20 cellular contexts compared by ENCODE assay signal in the genomic region with DNA sequence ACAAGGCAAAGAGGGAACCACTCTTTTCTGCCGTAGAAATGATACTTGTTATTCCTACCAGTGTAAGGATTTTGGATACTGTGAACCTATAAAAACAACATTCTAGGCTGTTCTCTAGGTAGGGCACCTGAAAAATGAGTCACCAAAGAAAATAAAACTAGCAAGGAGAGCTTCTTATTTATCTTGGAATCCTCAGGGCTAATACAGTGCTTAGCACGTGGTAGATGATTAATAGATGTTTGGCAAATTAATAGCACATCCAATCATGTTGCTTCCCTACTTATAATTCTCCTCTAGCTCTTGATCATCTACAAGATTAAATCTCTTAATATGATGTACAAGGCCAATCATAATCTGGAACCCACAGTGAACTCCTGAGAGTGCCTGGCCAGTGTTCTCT.
DNase-seq lines count a peak whose midpoint lies in the region; ATAC-seq, FAIRE-seq and TF ChIP-seq lines count a peak whose summit lies in the region.
"Had no signal": no experiment of that assay in that cellular context is flagged by ENCODE, and none has a peak within 500 bp of the region (broad histone marks: within the 10 kb centered on the region; RNA-seq: fewer than 3 reads in every experiment).

No MANE protein-coding gene starts in this region.

- dilution Hi-C loops in keratinocyte (cut with MboI; ENCODE audit: extremely low pct_ligation_motif_present, low sequenced_read_pairs): no loop called here

- peaks cover 2% of the 10 kb centered on the region for H3K9me1 ChIP-seq in keratinocyte (ENCODE audit: control insufficient read depth, extremely low read depth, insufficient read depth, low read length)

- no peaks in the 10 kb centered on the region for H3K9me3 Mint-ChIP-seq in activated T-helper 17 cell treated with anti-CD3 and anti-CD28 coated beads, Interleukin-2, amount 50 U/mL, for 72 hours
- H3K9me3 Mint-ChIP-seq: IgD-negative memory B cell had no signal

- H3K36me3 Mint-ChIP-seq in activated T-helper 17 cell treated with anti-CD3 and anti-CD28 coated beads, Interleukin-2, amount 50 U/mL, for 72 hours (ENCODE audit: low read depth): peaks cover 14% of the 10 kb centered on the region
- H3K36me3 Mint-ChIP-seq: IgD-negative memory B cell had no signal

- peak overlapping the region; percentile 3 for H3K27ac Mint-ChIP-seq in activated T-helper 17 cell treated with anti-CD3 and anti-CD28 coated beads, Interleukin-2, amount 50 U/mL, for 72 hours

- no peak overlapping the region for H2AFZ ChIP-seq in keratinocyte (ENCODE audit: control insufficient read depth, low read length)

- FAIRE-seq in keratinocyte (lab: Jason Lieb, UNC): no peak

- intact Hi-C loops in left ventricle myocardium inferior (cut with micrococcal nuclease) (no loop called here), heart right ventricle (cut with DNase I) (loop anchor here in 1 of 10 donors (10.0 kb wide), 1 partner anchor 54 kb away; no protein-coding TSS in a partner anchor)

- peak overlapping the region; percentile 41 for H3K4me3 Mint-ChIP-seq in activated T-helper 17 cell treated with anti-CD3 and anti-CD28 coated beads, Interleukin-2, amount 50 U/mL, for 72 hours
- H3K4me3 Mint-ChIP-seq: IgD-negative memory B cell had no signal

- peaks cover 64% of the 10 kb centered on the region for H3K4me1 Mint-ChIP-seq in activated T-helper 17 cell treated with anti-CD3 and anti-CD28 coated beads, Interleukin-2, amount 50 U/mL, for 72 hours

- ATAC-seq in heart right ventricle (no peak), GM19452 (IDR thresholded peaks at IDR 0.05; ENCODE audit: unreplicated experiment) (no peak), GM18502 (IDR thresholded peaks at IDR 0.05; ENCODE audit: poor library complexity, unreplicated experiment) (no peak)
- ATAC-seq in activated T-helper 17 cell treated with anti-CD3 and anti-CD28 coated beads, Interleukin-2, amount 50 U/mL, for 72 hours (replicated peaks): no peak
- ATAC-seq: upper lobe of right lung had no signal

- H3K79me2 ChIP-seq in keratinocyte (ENCODE audit: control insufficient read depth, insufficient read depth, low read length): peaks cover 12% of the 10 kb centered on the region

- H3K4me2 ChIP-seq in keratinocyte (ENCODE audit: control insufficient read depth, extremely low read depth, insufficient read depth, low read depth, low read length): peak overlapping the region; percentile 8

- no peak for DNase-seq in left ventricle myocardium inferior
- no peak for DNase-seq in heart right ventricle
- peak; percentile 19 for DNase-seq in keratinocyte (ENCODE audit: low read depth, low spot score)
- no peak for DNase-seq in occipital lobe (lab: John Stamatoyannopoulos, UW)
- DNase-seq in NK-92 treated with Interleukin-12 subunit alpha and Interleukin-12 subunit beta, amount 100 ng/mL, for 24 hours (lab: John Stamatoyannopoulos, UW): no peak
- DNase-seq: activated CD4-positive, alpha-beta T cell treated with anti-CD3 and anti-CD28 coated beads for 48 hours; amygdala; head of caudate nucleus; NCI-H1092; nucleus accumbens; sigmoid colon; SJCRH30; stimulated activated CD4-positive, alpha-beta T cell treated with anti-CD3 and anti-CD28 coated beads, Interleukin-4, amount 100 ng/mL, for 1 hour; stimulated activated CD8-positive, alpha-beta memory T cell treated with anti-CD3 and anti-CD28 coated beads, Interleukin-4, amount 100 ng/mL, for 48 hours; T-helper 9 cell; upper lobe of right lung had no signal

- H3K27ac ChIP-seq in left ventricle myocardium inferior (replicated peaks) (peak overlapping the region; percentile 70), heart right ventricle (no peak overlapping the region), keratinocyte (ENCODE audit: control insufficient read depth, insufficient read depth, low read length) (no peak overlapping the region)
- H3K27ac ChIP-seq: sigmoid colon, SJCRH30, upper lobe of right lung had no signal

- no peak overlapping the region for H3K9ac ChIP-seq in keratinocyte (ENCODE audit: control insufficient read depth, extremely low read depth, insufficient read depth, low read length)

- no peak for TF ChIP-seq CTCF in left ventricle myocardium inferior (IDR thresholded peaks at IDR 0.05; ENCODE audit: borderline replicate concordance)
- no peak for TF ChIP-seq CTCF in heart right ventricle (IDR thresholded peaks at IDR 0.05)
- no peak for TF ChIP-seq CTCF in keratinocyte (optimal IDR thresholded peaks at IDR 0.05 in 1 of 3, IDR thresholded peaks at IDR 0.05 in 1 of 3, conservative IDR thresholded peaks at IDR 0.05 in 1 of 3; ENCODE audit: extremely low read depth in 1 of 3, insufficient read depth in 2 of 3, low read length in 3 of 3)

- H3K4me1 ChIP-seq in left ventricle myocardium inferior (peaks cover 86% of the 10 kb centered on the region), heart right ventricle (peaks cover 10 to 78% (median 60%) of the 10 kb centered on the region in 9 donors), keratinocyte (ENCODE audit: control insufficient read depth, extremely low read depth, insufficient read depth, low read length) (peaks cover 34% of the 10 kb centered on the region)
- H3K4me1 ChIP-seq: SJCRH30 had no signal

- no peaks in the 10 kb centered on the region for H3K27me3 Mint-ChIP-seq in activated T-helper 17 cell treated with anti-CD3 and anti-CD28 coated beads, Interleukin-2, amount 50 U/mL, for 72 hours

- WGBS in heart right ventricle, 2 donors: 55% methylated on average over 2 of the region's 2 CpGs

- H3K9me3 ChIP-seq in left ventricle myocardium inferior (replicated peaks) (no peaks in the 10 kb centered on the region), heart right ventricle (no peaks in the 10 kb centered on the region), keratinocyte (ENCODE audit: control insufficient read depth, low read depth, low read length) (no peaks in the 10 kb centered on the region)
- H3K9me3 ChIP-seq: sigmoid colon, SJCRH30, upper lobe of right lung had no signal

- no peaks in the 10 kb centered on the region for H4K20me1 ChIP-seq in keratinocyte (ENCODE audit: control insufficient read depth, extremely low read depth, insufficient read depth, low read length)

- H3K4me3 ChIP-seq in left ventricle myocardium inferior (no peak overlapping the region), heart right ventricle (no peak overlapping the region), keratinocyte (ENCODE audit: control insufficient read depth in 2 of 3, extremely low read depth in 1 of 3, insufficient read depth in 2 of 3, low read depth in 1 of 3, low read length in 3 of 3) (no peak overlapping the region)
- H3K4me3 ChIP-seq: sigmoid colon, SJCRH30, upper lobe of right lung had no signal

- no peaks in the 10 kb centered on the region for H3K36me3 ChIP-seq in left ventricle myocardium inferior
- no peaks in the 10 kb centered on the region for H3K36me3 ChIP-seq in heart right ventricle
- peaks cover 0 to 1% of the 10 kb centered on the region in 2 experiments for H3K36me3 ChIP-seq in keratinocyte (ENCODE audit: control insufficient read depth in 2 of 2, extremely low read depth in 1 of 2, insufficient read depth in 2 of 2, low read length in 2 of 2)
- H3K36me3 ChIP-seq: sigmoid colon, SJCRH30, upper lobe of right lung had no signal

- H3K27me3 ChIP-seq in left ventricle myocardium inferior (ENCODE audit: low read depth) (no peaks in the 10 kb centered on the region), heart right ventricle (no peaks in the 10 kb centered on the region), keratinocyte (ENCODE audit: control insufficient read depth, extremely low read depth, insufficient read depth, low read length) (no peaks in the 10 kb centered on the region)
- H3K27me3 ChIP-seq: sigmoid colon, SJCRH30, upper lobe of right lung had no signal
